13 cellular contexts compared by ENCODE assay signal in the genomic region with DNA sequence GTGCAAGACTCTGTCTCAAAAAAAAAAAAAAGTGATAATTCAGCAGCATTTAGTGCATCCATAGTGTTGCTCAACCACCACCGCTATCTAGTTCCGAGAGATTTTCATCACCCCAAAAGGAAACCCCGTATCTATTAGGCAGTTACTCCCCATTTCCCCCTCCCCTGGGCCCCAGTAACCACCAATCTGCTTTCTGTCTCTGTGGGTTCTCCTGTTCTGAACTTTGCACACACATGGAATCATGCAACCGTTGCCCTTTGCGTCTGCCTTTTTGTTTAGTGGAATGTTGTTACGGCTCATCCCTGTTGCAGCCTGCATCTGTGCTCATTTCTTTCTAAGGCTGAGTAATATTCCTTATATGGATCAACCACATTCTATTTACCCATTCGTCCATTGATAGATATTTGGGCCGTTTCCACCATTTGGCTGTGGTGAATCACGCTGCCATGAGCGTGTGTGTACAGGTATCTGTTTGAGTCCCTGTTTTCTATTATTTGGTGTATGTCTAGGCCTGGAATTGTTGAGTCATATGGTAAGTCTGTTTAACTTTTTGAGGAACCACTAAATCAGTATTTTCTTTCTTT. TPM values are rescaled to one million over a fixed set of nuclear protein-coding genes. Genes with fewer than 3 reads are reported as not detected.
DNase-seq lines count a peak whose midpoint lies in the region; ATAC-seq and TF ChIP-seq lines count a peak whose summit lies in the region.
"Had no signal": no experiment of that assay in that cellular context is flagged by ENCODE, and none has a peak within 500 bp of the region (broad histone marks: within the 10 kb centered on the region; RNA-seq: fewer than 3 reads in every experiment).

No MANE protein-coding gene starts in this region.

- in situ Hi-C loops in brain microvascular endothelial cell (cut with HindIII; ENCODE audit: low pct_ligation_motif_present, low sequenced_read_pairs) = no loop called here

- no peaks in the 10 kb centered on the region for H4K20me1 ChIP-seq in fibroblast of lung (ENCODE audit: control insufficient read depth, extremely low read depth, insufficient read depth, low read length)

- H3K9ac ChIP-seq in fibroblast of lung (ENCODE audit: insufficient read depth, low read length) = no peak overlapping the region

- H3K4me1 ChIP-seq in RWPE2 (ENCODE audit: insufficient read depth, poor library complexity, severe bottlenecking) (peaks cover 28% of the 10 kb centered on the region), fibroblast of lung (ENCODE audit: control insufficient read depth, extremely low read depth, insufficient read depth, low read length) (no peaks in the 10 kb centered on the region), stomach (peaks cover 0 to 9% (median 8%) of the 10 kb centered on the region in 4 donors)
- H3K4me1 ChIP-seq: right atrium auricular region had no signal

- intact Hi-C loops in stomach (cut with DNase I; ENCODE audit: low total_unique reads) = no loop called here

- H2AFZ ChIP-seq in fibroblast of lung (ENCODE audit: low read length) = no peak overlapping the region

- TF ChIP-seq CTCF in RWPE2 (IDR thresholded peaks at IDR 0.05; ENCODE audit: poor library complexity, severe bottlenecking) (no peak), fibroblast of lung (conservative IDR thresholded peaks at IDR 0.05 in 1 of 2, IDR thresholded peaks at IDR 0.05 in 1 of 2; ENCODE audit: low read depth in 1 of 2, low read length in 2 of 2) (no peak), brain microvascular endothelial cell (IDR thresholded peaks at IDR 0.05; ENCODE audit: low read depth, low read length, missing control alignments) (no peak), stomach (IDR thresholded peaks at IDR 0.05) (no peak)

- ATAC-seq in GM18868 (IDR thresholded peaks at IDR 0.05; ENCODE audit: unreplicated experiment) (peak; percentile 57), RWPE2 (ENCODE audit: low read depth) (peak; percentile 91), GM21390 (IDR thresholded peaks at IDR 0.05; ENCODE audit: unreplicated experiment) (no peak)

- no peak for TF ChIP-seq EP300 in stomach (IDR thresholded peaks at IDR 0.05)

- H3K36me3 ChIP-seq in RWPE2 (ENCODE audit: low read depth) (no peaks in the 10 kb centered on the region), fibroblast of lung (ENCODE audit: control insufficient read depth, insufficient read depth, low read length) (no peaks in the 10 kb centered on the region), brain microvascular endothelial cell (replicated peaks) (no peaks in the 10 kb centered on the region), stomach (no peaks in the 10 kb centered on the region)
- H3K36me3 ChIP-seq: right atrium auricular region had no signal

- H3K27me3 ChIP-seq in RWPE2 (ENCODE audit: insufficient read depth, poor library complexity, severe bottlenecking) (no peaks in the 10 kb centered on the region), fibroblast of lung (ENCODE audit: control insufficient read depth, insufficient read depth, low read length) (no peaks in the 10 kb centered on the region), brain microvascular endothelial cell (replicated peaks) (no peaks in the 10 kb centered on the region), stomach (no peaks in the 10 kb centered on the region)
- H3K27me3 ChIP-seq: right atrium auricular region had no signal

- H3K27ac ChIP-seq in RWPE2 (ENCODE audit: poor library complexity, severe bottlenecking) = peak overlapping the region; percentile 93
- H3K27ac ChIP-seq in fibroblast of lung (ENCODE audit: insufficient read depth, low read length) = no peak overlapping the region
- H3K27ac ChIP-seq in brain microvascular endothelial cell = no peak overlapping the region
- no peak overlapping the region for H3K27ac ChIP-seq in stomach
- H3K27ac ChIP-seq: coronary artery, right atrium auricular region had no signal

- no peak for TF ChIP-seq POLR2A in stomach (IDR thresholded peaks at IDR 0.05)

- no peaks in the 10 kb centered on the region for H3K79me2 ChIP-seq in fibroblast of lung (ENCODE audit: control insufficient read depth, insufficient read depth, low read length)

- peak; percentile 74 to 92 for DNase-seq in AML-193 (lab: John Stamatoyannopoulos, UW)
- peak; percentile 88 for DNase-seq in RWPE2 (ENCODE audit: low spot score)
- DNase-seq in fibroblast of lung (ENCODE audit: low read depth in 2 of 2) = peak; percentile 64 to 85
- no peak for DNase-seq in brain microvascular endothelial cell
- no peak for DNase-seq in NCI-H524 (lab: John Stamatoyannopoulos, UW)
- DNase-seq in stomach = no peak
- DNase-seq: activated CD4-positive, alpha-beta T cell treated with anti-CD3 and anti-CD28 coated beads, Interleukin-2, amount 50 U/mL, for 1 hour; NCI-H526 had no signal

- H3K9me3 ChIP-seq in RWPE2 (ENCODE audit: severe bottlenecking) = no peaks in the 10 kb centered on the region
- H3K9me3 ChIP-seq in fibroblast of lung (ENCODE audit: control insufficient read depth, insufficient read depth, low read depth, low read length) = no peaks in the 10 kb centered on the region
- no peaks in the 10 kb centered on the region for H3K9me3 ChIP-seq in stomach
- H3K9me3 ChIP-seq: right atrium auricular region had no signal

- no peak overlapping the region for H3K4me3 ChIP-seq in RWPE2 (ENCODE audit: severe bottlenecking)
- no peak overlapping the region for H3K4me3 ChIP-seq in fibroblast of lung (replicated peaks in 1 of 4; ENCODE audit: control extremely low read depth in 1 of 4, insufficient read depth in 1 of 4, low read depth in 3 of 4, low read length in 4 of 4)
- H3K4me3 ChIP-seq in brain microvascular endothelial cell (ENCODE audit: low read depth, low read length) = no peak overlapping the region
- H3K4me3 ChIP-seq in stomach = no peak overlapping the region
- H3K4me3 ChIP-seq: coronary artery, right atrium auricular region had no signal

- no peak overlapping the region for H3K4me2 ChIP-seq in fibroblast of lung (ENCODE audit: extremely low read depth, insufficient read depth, low read length)

- 70 to 74% (median 72%) methylated on average over 10 of the region's 10 CpGs for WGBS in stomach, 5 donors

RNA-seq across cellular contexts. Expression of a gene that starts 8.7 kb away (rescaled TPM):
- 9.5 and 15.5 TPM in 2 replicates for total RNA-seq in fibroblast of lung
- 23.8 and 25.0 TPM in 2 replicates for polyA plus RNA-seq in fibroblast of lung
- polyA plus RNA-seq in fibroblast of lung (2012) = 25.2 and 27.5 TPM in 2 replicates
- polyA minus RNA-seq in fibroblast of lung (ENCODE audit: low replicate concordance) = 57.1 and 67.4 TPM in 2 replicates
- 100 to 1,000 TPM in 1 of 5 donors, 10 to 100 TPM in 4; 28.6 to 219 (median 44.9) TPM for total RNA-seq in stomach
- 100 to 1,000 TPM in 1 of 3 donors, 10 to 100 TPM in 2; 36.0 to 151 (median 71.7) TPM for polyA plus RNA-seq in stomach

RNA-seq across cellular contexts. Expression of a gene that starts 13.5 kb away (rescaled TPM):
- total RNA-seq in fibroblast of lung (not detected in 2 replicates), stomach (not detected)
- polyA plus RNA-seq in fibroblast of lung (not detected in 2 replicates), stomach (under 1 TPM in 1 of 3 donors, not detected in 2; 0.08 TPM)
- polyA plus RNA-seq in fibroblast of lung (2012) = not detected in 2 replicates
- polyA minus RNA-seq in fibroblast of lung (ENCODE audit: low replicate concordance) = not detected in 2 replicates
- total RNA-seq: kidney epithelial cell, right atrium auricular region had no signal

RNA-seq across cellular contexts. Expression of a gene that starts 27.2 kb away (rescaled TPM):
- total RNA-seq in fibroblast of lung = 7.7 and 69.2 TPM in 2 replicates
- 40.6 and 138 TPM in 2 replicates for polyA plus RNA-seq in fibroblast of lung
- 52.7 and 151 TPM in 2 replicates for polyA plus RNA-seq in fibroblast of lung (2012)
- 125 and 169 TPM in 2 replicates for polyA minus RNA-seq in fibroblast of lung (ENCODE audit: low replicate concordance)
- total RNA-seq in stomach = 10 to 100 TPM in 4 of 5 donors, 1 to 10 TPM in 1; 4.5 to 35.6 (median 17.8) TPM
- 10 to 100 TPM in 2 of 3 donors, 1 to 10 TPM in 1; 8.7 to 38.1 (median 17.7) TPM for polyA plus RNA-seq in stomach

RNA-seq across cellular contexts. Expression of a gene that starts 27.5 kb away (rescaled TPM):
- 24.1 and 29.2 TPM in 2 replicates for total RNA-seq in fibroblast of lung
- 20.9 and 28.1 TPM in 2 replicates for polyA plus RNA-seq in fibroblast of lung
- polyA plus RNA-seq in fibroblast of lung (2012) = 24.8 and 38.7 TPM in 2 replicates
- 25.2 and 49.0 TPM in 2 replicates for polyA minus RNA-seq in fibroblast of lung (ENCODE audit: low replicate concordance)
- 100 to 1,000 TPM in 3 of 5 donors, 10 to 100 TPM in 2; 29.6 to 189 (median 109) TPM for total RNA-seq in stomach
- polyA plus RNA-seq in stomach = 10 to 100 TPM; 25.7 to 39.7 (median 27.2) TPM

RNA-seq across cellular contexts. Expression of a gene that starts 29.1 kb away (rescaled TPM):
- total RNA-seq in fibroblast of lung (not detected in 2 replicates), stomach (10 to 100 TPM in 2 of 5 donors, 1 to 10 TPM in 3; 4.1 to 19.8 (median 7.8) TPM)
- polyA plus RNA-seq in fibroblast of lung (0.02 TPM in 1 of 2 replicates, not detected in the other), stomach (1 to 10 TPM; 1.6 to 3.3 (median 2.4) TPM)
- polyA plus RNA-seq in fibroblast of lung (2012) = not detected in 2 replicates
- polyA minus RNA-seq in fibroblast of lung (ENCODE audit: low replicate concordance) = not detected in 2 replicates

Comparison
In these comparisons a context has a peak if more than half of its experiments do, and no peak if none do; other contexts are left out.
1. DNase-seq: peak in AML-193 (2 of 2), RWPE2 (single experiment) and fibroblast of lung (2 of 2); none in brain microvascular endothelial cell (single experiment), NCI-H524 (0 of 2) and stomach (single experiment).